15 cellular contexts compared by ENCODE assay signal in the genomic region with DNA sequence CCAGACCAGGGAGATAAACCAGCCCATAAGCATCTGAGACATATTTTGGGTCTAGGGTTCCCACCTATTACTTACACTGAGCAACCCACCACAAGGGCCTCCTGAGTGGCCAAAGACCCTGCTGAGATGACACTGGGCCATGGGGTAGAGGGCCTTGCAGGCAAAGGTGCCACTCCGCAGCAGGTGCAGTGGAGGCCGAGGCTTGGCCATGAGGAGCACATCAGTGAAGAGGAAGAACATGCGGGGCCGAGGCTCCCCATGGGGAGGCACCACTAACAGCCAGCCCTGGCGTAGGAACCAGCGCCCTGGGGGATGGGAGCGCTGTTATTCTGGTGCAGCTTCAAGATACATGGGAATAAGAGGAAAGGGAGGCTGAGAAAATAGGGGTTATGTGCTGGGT. TPM values are rescaled to one million over a fixed set of nuclear protein-coding genes. Genes with fewer than 3 reads are reported as not detected.
DNase-seq lines count a peak whose midpoint lies in the region; ATAC-seq and TF ChIP-seq lines count a peak whose summit lies in the region.
"Had no signal": no experiment of that assay in that cellular context is flagged by ENCODE, and none has a peak within 500 bp of the region (broad histone marks: within the 10 kb centered on the region; RNA-seq: fewer than 3 reads in every experiment).

No MANE protein-coding gene starts in this region.

- H3K36me3 Mint-ChIP-seq in natural killer cell treated with Interleukin-12 subunit alpha and Interleukin-12 subunit beta and Interleukin-15 and Interleukin-18, amount 100 ng/mL, for 72 hours: peaks cover 6% of the 10 kb centered on the region

- CTCF ChIA-PET in SK-N-SH (lab: Yijun Ruan, JAX): interaction anchor here (2.4 kb wide), 1 partner anchor 34 kb away, joined by 11 read pairs; no protein-coding TSS in a partner anchor

- no peaks in the 10 kb centered on the region for H3K9me3 ChIP-seq in DOHH2 (ENCODE audit: control insufficient read depth, insufficient read depth, low read length)
- H3K9me3 ChIP-seq in ascending aorta: no peaks in the 10 kb centered on the region
- H3K9me3 ChIP-seq in SK-N-SH: no peaks in the 10 kb centered on the region
- no peaks in the 10 kb centered on the region for H3K9me3 ChIP-seq in gastrocnemius medialis
- H3K9me3 ChIP-seq: SJCRH30 had no signal

- no peaks in the 10 kb centered on the region for H3K27me3 Mint-ChIP-seq in natural killer cell treated with Interleukin-12 subunit alpha and Interleukin-12 subunit beta and Interleukin-15 and Interleukin-18, amount 100 ng/mL, for 72 hours

- H3K4me1 Mint-ChIP-seq in natural killer cell treated with Interleukin-12 subunit alpha and Interleukin-12 subunit beta and Interleukin-15 and Interleukin-18, amount 100 ng/mL, for 72 hours (ENCODE audit: low read depth in 2 of 2): peaks cover 61 to 65% of the 10 kb centered on the region in 2 donors

- 99% methylated on average over 5 of the region's 7 CpGs for WGBS in SK-N-SH (ENCODE audit: low lambda C conversion rate)

- H4K20me1 ChIP-seq in DOHH2 (ENCODE audit: control insufficient read depth, insufficient read depth, low read depth, low read length): no peaks in the 10 kb centered on the region
- no peaks in the 10 kb centered on the region for H4K20me1 ChIP-seq in SK-N-SH (ENCODE audit: insufficient read depth)

- no peaks in the 10 kb centered on the region for H3K27me3 ChIP-seq in ACC112 (ENCODE audit: insufficient read depth, low read length)
- H3K27me3 ChIP-seq in DOHH2 (ENCODE audit: control insufficient read depth, low read length): no peaks in the 10 kb centered on the region
- H3K27me3 ChIP-seq in ascending aorta: no peaks in the 10 kb centered on the region
- no peaks in the 10 kb centered on the region for H3K27me3 ChIP-seq in SK-N-SH (ENCODE audit: insufficient read depth)
- no peaks in the 10 kb centered on the region for H3K27me3 ChIP-seq in gastrocnemius medialis
- H3K27me3 ChIP-seq: SJCRH30 had no signal

- H2AFZ ChIP-seq in ACC112 (ENCODE audit: low read length, unreplicated experiment) (no peak overlapping the region), SK-N-SH (ENCODE audit: low read depth) (no peak overlapping the region)

- in situ Hi-C loops in gastrocnemius medialis (cut with MboI; ENCODE audit: low sequenced_read_pairs in 4 of 4): loop anchor here in 2 of 4 donors (10.0 to 25.0 kb wide), 2 partner anchors 62 to 100 kb away; a partner anchor contains a TSS

- peaks cover 29% of the 10 kb centered on the region for H3K79me2 ChIP-seq in ACC112 (ENCODE audit: control insufficient read depth, insufficient read depth, low read length, unreplicated experiment)
- peaks cover 46% of the 10 kb centered on the region for H3K79me2 ChIP-seq in DOHH2 (ENCODE audit: control insufficient read depth, low read length)
- H3K79me2 ChIP-seq in SK-N-SH (ENCODE audit: insufficient read depth): peaks cover 36% of the 10 kb centered on the region

- POLR2A ChIA-PET in SK-N-SH (lab: Yijun Ruan, JAX): interaction anchor here (0.7 kb wide), 1 partner anchor 42 kb away, joined by 3 read pairs; no protein-coding TSS in a partner anchor

- no peak for TF ChIP-seq CTCF in DOHH2 (IDR thresholded peaks at IDR 0.05; ENCODE audit: low read depth, low read length, poor library complexity, severe bottlenecking)
- TF ChIP-seq CTCF in ascending aorta (IDR thresholded peaks at IDR 0.05): no peak
- no peak for TF ChIP-seq CTCF in SK-N-SH (IDR thresholded peaks at IDR 0.05)
- TF ChIP-seq CTCF in gastrocnemius medialis (IDR thresholded peaks at IDR 0.05 in 4 of 5, conservative IDR thresholded peaks at IDR 0.05 in 1 of 5): no peak

- H3K27ac Mint-ChIP-seq in natural killer cell treated with Interleukin-12 subunit alpha and Interleukin-12 subunit beta and Interleukin-15 and Interleukin-18, amount 100 ng/mL, for 72 hours: peak overlapping the region; percentile 34 to 68

- no peak overlapping the region for H3K9ac ChIP-seq in SK-N-SH

- peaks cover 9% of the 10 kb centered on the region for H3F3A ChIP-seq in DOHH2 (ENCODE audit: control insufficient read depth, insufficient read depth)
- peaks cover 31% of the 10 kb centered on the region for H3F3A ChIP-seq in SK-N-SH (replicated peaks; ENCODE audit: insufficient read depth)

- H3K36me3 ChIP-seq in ACC112 (ENCODE audit: insufficient read depth, low read length) (0 out of 2 replicates have a peak, but pooled peaks cover 6% of the 10 kb centered on the region), DOHH2 (ENCODE audit: control insufficient read depth, low read length) (peaks cover 59% of the 10 kb centered on the region), ascending aorta (peaks cover 6 to 23% of the 10 kb centered on the region in 2 donors), SK-N-SH (replicated peaks in 1 of 2; ENCODE audit: control insufficient read depth in 1 of 2, insufficient read depth in 2 of 2, low read length in 1 of 2) (peaks cover 0 to 11% of the 10 kb centered on the region in 2 experiments), gastrocnemius medialis (peaks cover 0 to 12% of the 10 kb centered on the region in 2 donors)
- H3K36me3 ChIP-seq: SJCRH30 had no signal

- ATAC-seq in natural killer cell treated with Interleukin-12 subunit alpha and Interleukin-12 subunit beta and Interleukin-15 and Interleukin-18, amount 100 ng/mL, for 72 hours: no peak
- ATAC-seq in HG02938 (IDR thresholded peaks at IDR 0.05; ENCODE audit: unreplicated experiment) (no peak), gastrocnemius medialis (no peak)

- H3K4me2 ChIP-seq in DOHH2 (ENCODE audit: low read length) (peak overlapping the region; percentile 89), SK-N-SH (no peak overlapping the region)

- peak overlapping the region; percentile 99; the same call in 1 of the 2 replicates for H3K27ac ChIP-seq in ACC112 (ENCODE audit: low read depth, low read length)
- H3K27ac ChIP-seq in DOHH2 (ENCODE audit: low read depth, low read length): no peak overlapping the region
- H3K27ac ChIP-seq in ascending aorta: peak overlapping the region; percentile 97 to 100
- no peak overlapping the region; a peak in 1 of 4 replicates for H3K27ac ChIP-seq in SK-N-SH (ENCODE audit: low read depth in 2 of 2, low read length in 1 of 2)
- peak overlapping the region in 2 of 4 donors; percentile 9 to 97 for H3K27ac ChIP-seq in gastrocnemius medialis
- H3K27ac ChIP-seq: SJCRH30 had no signal

- H3K4me3 ChIP-seq in ACC112 (ENCODE audit: low read depth, low read length): no peak overlapping the region
- no peak overlapping the region; the same call in 1 of the 2 replicates for H3K4me3 ChIP-seq in DOHH2 (ENCODE audit: low read length)
- no peak overlapping the region for H3K4me3 ChIP-seq in ascending aorta
- H3K4me3 ChIP-seq in SK-N-SH (ENCODE audit: low read depth in 2 of 2, low read length in 1 of 2): no peak overlapping the region
- H3K4me3 ChIP-seq in gastrocnemius medialis: no peak overlapping the region
- H3K4me3 ChIP-seq: SJCRH30 had no signal

- H3K9me3 Mint-ChIP-seq in natural killer cell treated with Interleukin-12 subunit alpha and Interleukin-12 subunit beta and Interleukin-15 and Interleukin-18, amount 100 ng/mL, for 72 hours: no peaks in the 10 kb centered on the region

- DNase-seq in ascending aorta (ENCODE audit: low spot score in 2 of 2) (no peak), SK-N-SH (no peak), SIG-M5 (lab: John Stamatoyannopoulos, UW) (no peak), gastrocnemius medialis (no peak)
- DNase-seq in natural killer cell treated with Interleukin-12 subunit alpha and Interleukin-12 subunit beta and Interleukin-15 and Interleukin-18, amount 100 ng/mL, for 72 hours (ENCODE audit: low spot score): no peak
- DNase-seq: MM.1S; NCI-H510A; occipital lobe; SJCRH30; stimulated activated CD4-positive, alpha-beta T cell treated with anti-CD3 and anti-CD28 coated beads, Interleukin-2, amount 100 ng/mL, for 24 hours had no signal

- H3K9me2 ChIP-seq in DOHH2 (replicated peaks; ENCODE audit: control insufficient read depth, low read length) (no peaks in the 10 kb centered on the region), SK-N-SH (no peaks in the 10 kb centered on the region)

- no peak for TF ChIP-seq EP300 in SK-N-SH (IDR thresholded peaks at IDR 0.05; ENCODE audit: borderline replicate concordance in 1 of 2, low read depth in 1 of 2, low read length in 1 of 2)

- no peak for TF ChIP-seq RAD21 in SK-N-SH (IDR thresholded peaks at IDR 0.05; ENCODE audit: low read length)

- intact Hi-C loops in ascending aorta (cut with DNase I): no loop called here
- intact Hi-C loops in gastrocnemius medialis (cut with DNase I; ENCODE audit: low total_unique reads): no loop called here

- TF ChIP-seq POLR2A in gastrocnemius medialis (IDR thresholded peaks at IDR 0.05): no peak

- H3K4me3 Mint-ChIP-seq in natural killer cell treated with Interleukin-12 subunit alpha and Interleukin-12 subunit beta and Interleukin-15 and Interleukin-18, amount 100 ng/mL, for 72 hours: peak overlapping the region; percentile 88

- H3K4me1 ChIP-seq in ACC112 (ENCODE audit: control insufficient read depth, insufficient read depth, low read length, unreplicated experiment): peaks cover 63% of the 10 kb centered on the region
- H3K4me1 ChIP-seq in DOHH2 (ENCODE audit: control insufficient read depth, low read length): peaks cover 72% of the 10 kb centered on the region
- peaks cover 15 to 30% of the 10 kb centered on the region in 2 donors for H3K4me1 ChIP-seq in ascending aorta
- peaks cover 0 to 19% of the 10 kb centered on the region in 2 experiments; a peak in 1 of 4 replicates for H3K4me1 ChIP-seq in SK-N-SH (ENCODE audit: control insufficient read depth in 1 of 2, insufficient read depth in 2 of 2, low read depth in 1 of 2, low read length in 1 of 2)
- H3K4me1 ChIP-seq in gastrocnemius medialis: peaks cover 27 to 38% of the 10 kb centered on the region in 2 donors

RNA-seq across cellular contexts. Expression of a gene that starts 2.6 kb away (rescaled TPM):
- total RNA-seq in ascending aorta (1.1 TPM), gastrocnemius medialis (under 1 TPM in 2 of 4 donors, not detected in 2; 0.07 to 0.10 TPM)
- 10 to 100 TPM in 1 of 2 donors, 1 to 10 TPM in 1; 4.6 to 14.2 TPM for total RNA-seq in natural killer cell treated with Interleukin-12 subunit alpha and Interleukin-12 subunit beta and Interleukin-15 and Interleukin-18, amount 100 ng/mL, for 72 hours
- polyA plus RNA-seq in SK-N-SH (2012; rRNA removed): 4.9 and 5.2 TPM in 2 replicates
- 1.9 and 2.5 TPM in 2 replicates for polyA plus RNA-seq in SK-N-SH (2012; cell fraction: cytosol; rRNA removed)
- 18.4 and 21.3 TPM in 2 replicates for polyA plus RNA-seq in SK-N-SH (2012; cell fraction: nucleus; rRNA removed)

RNA-seq across cellular contexts. Expression of a gene that starts 4.3 kb away (rescaled TPM):
- total RNA-seq in ascending aorta (67.6 TPM), gastrocnemius medialis (10 to 100 TPM; 21.9 to 45.3 (median 31.5) TPM)
- 10 to 100 TPM; 12.0 to 21.5 TPM for total RNA-seq in natural killer cell treated with Interleukin-12 subunit alpha and Interleukin-12 subunit beta and Interleukin-15 and Interleukin-18, amount 100 ng/mL, for 72 hours
- 20.9 and 22.0 TPM in 2 replicates for polyA plus RNA-seq in SK-N-SH (2012; rRNA removed)
- 18.4 and 19.9 TPM in 2 replicates for polyA plus RNA-seq in SK-N-SH (2012; cell fraction: cytosol; rRNA removed)
- 23.6 and 25.8 TPM in 2 replicates for polyA plus RNA-seq in SK-N-SH (2012; cell fraction: nucleus; rRNA removed)

RNA-seq across cellular contexts. Expression of a gene that starts 4.6 kb away (rescaled TPM):
- total RNA-seq in ascending aorta (17,070 TPM), gastrocnemius medialis (100 to 1,000 TPM; 115 to 715 (median 367) TPM)
- total RNA-seq in natural killer cell treated with Interleukin-12 subunit alpha and Interleukin-12 subunit beta and Interleukin-15 and Interleukin-18, amount 100 ng/mL, for 72 hours: 1,000 to 10,000 TPM; 3,856 to 4,437 TPM
- 64.9 and 157 TPM in 2 replicates for polyA plus RNA-seq in SK-N-SH (2012; rRNA removed)
- not detected in 2 replicates for polyA plus RNA-seq in SK-N-SH (2012; cell fraction: cytosol; rRNA removed)
- 125 TPM in 1 of 2 replicates, not detected in the other for polyA plus RNA-seq in SK-N-SH (2012; cell fraction: nucleus; rRNA removed)
- polyA plus RNA-seq: endothelial cell of umbilical vein had no signal

RNA-seq across cellular contexts. Expression of a gene that starts 11.3 kb away (rescaled TPM):
- total RNA-seq in ascending aorta (3.9 TPM), gastrocnemius medialis (not detected)
- total RNA-seq in natural killer cell treated with Interleukin-12 subunit alpha and Interleukin-12 subunit beta and Interleukin-15 and Interleukin-18, amount 100 ng/mL, for 72 hours: not detected
- polyA plus RNA-seq in SK-N-SH (2012; rRNA removed): 0.99 and 1.4 TPM in 2 replicates
- polyA plus RNA-seq in SK-N-SH (2012; cell fraction: cytosol; rRNA removed): 0.50 and 1.1 TPM in 2 replicates
- 0.95 and 1.0 TPM in 2 replicates for polyA plus RNA-seq in SK-N-SH (2012; cell fraction: nucleus; rRNA removed)
- total RNA-seq: endothelial cell of umbilical vein, subcutaneous adipose tissue had no signal

RNA-seq across cellular contexts. Expression of a gene that starts 11.7 kb away (rescaled TPM):
- total RNA-seq in ascending aorta (not detected), gastrocnemius medialis (not detected)
- 1 to 10 TPM; 3.5 to 7.1 TPM for total RNA-seq in natural killer cell treated with Interleukin-12 subunit alpha and Interleukin-12 subunit beta and Interleukin-15 and Interleukin-18, amount 100 ng/mL, for 72 hours
- polyA plus RNA-seq in SK-N-SH (2012; rRNA removed): not detected in 2 replicates
- not detected in 2 replicates for polyA plus RNA-seq in SK-N-SH (2012; cell fraction: cytosol; rRNA removed)
- polyA plus RNA-seq in SK-N-SH (2012; cell fraction: nucleus; rRNA removed): not detected in 2 replicates
- total RNA-seq: endothelial cell of umbilical vein, occipital lobe, SJCRH30 had no signal
- polyA plus RNA-seq: endothelial cell of umbilical vein had no signal

Comparison
In these comparisons a context has a peak if more than half of its experiments do, and no peak if none do; other contexts are left out.
1. H3K27ac ChIP-seq: peak in ACC112 (single experiment) and ascending aorta (2 of 2); none in DOHH2 (single experiment) and SK-N-SH (0 of 2).
2. RNA of a gene that starts 4.6 kb away (total RNA-seq): 17,070 TPM in ascending aorta (single experiment) and 3,856 to 4,437 TPM in natural killer cell treated with Interleukin-12 subunit alpha and Interleukin-12 subunit beta and Interleukin-15 and Interleukin-18, amount 100 ng/mL, for 72 hours; 115 to 715 TPM in gastrocnemius medialis; every median in the first group is over 4 times any median in the second.